In genomic region chr12:100391856-100392255, GRCh38 we compare ENCODE assay signal across 13 cellular contexts. TPM values are rescaled to one million over a fixed set of nuclear protein-coding genes. Genes with fewer than 3 reads are reported as not detected.
A peak's percentile ranks its signal among the peaks of the same experiment; 100 is the strongest.
DNase-seq lines count a peak whose midpoint lies in the region; ATAC-seq, FAIRE-seq and TF ChIP-seq lines count a peak whose summit lies in the region.
"Had no signal": no experiment of that assay in that cellular context is flagged by ENCODE, and none has a peak within 500 bp of the region (broad histone marks: within the 10 kb centered on the region; RNA-seq: fewer than 3 reads in every experiment).

No MANE protein-coding gene starts in this region.

- CTCF ChIA-PET in K562 (lab: Yijun Ruan, JAX; ENCODE audit: low intra/inter-chr PET ratio) (interaction anchor here (0.7 to 1.4 kb wide), 2 partner anchors 162 to 728 kb away, joined by 4 to 18 read pairs; no protein-coding TSS in a partner anchor), HepG2 (lab: Yijun Ruan, JAX; ENCODE audit: low intra/inter-chr PET ratio, low total read pairs) (interaction anchor here (1.8 kb wide), 1 partner anchor 163 kb away, joined by 11 read pairs; no protein-coding TSS in a partner anchor)
- CTCF ChIA-PET in activated naive CD4-positive, alpha-beta T cell treated with anti-CD3 and anti-CD28 coated beads for 36 hours (lab: Charles Lee): no interaction called here

- TF ChIP-seq RAD21 in K562 (CRISPR knock-in tag; conservative IDR thresholded peaks at IDR 0.05 in 1 of 2, IDR thresholded peaks at IDR 0.05 in 1 of 2) (peak; percentile 34 to 37; a peak in 3 of 4 replicates), HepG2 (CRISPR knock-in tag; IDR thresholded peaks at IDR 0.05) (no peak)

- H3K4me1 ChIP-seq in K562 (replicated peaks in 1 of 2; ENCODE audit: control insufficient read depth in 2 of 2, insufficient read depth in 2 of 2, low read length in 2 of 2) (no peaks in the 10 kb centered on the region), HepG2 (ENCODE audit: insufficient read depth, low read length) (peaks cover 18% of the 10 kb centered on the region)

- TF ChIP-seq EP300 in K562 (IDR thresholded peaks at IDR 0.05; ENCODE audit: low read length): no peak
- TF ChIP-seq EP300 in HepG2 (IDR thresholded peaks at IDR 0.05; ENCODE audit: low read depth in 2 of 2, low read length in 2 of 2): no peak
- TF ChIP-seq EP300 in HepG2 (CRISPR knock-in tag; IDR thresholded peaks at IDR 0.05; ENCODE audit: borderline replicate concordance): no peak

- TF ChIP-seq POLR2A in K562 (conservative IDR thresholded peaks at IDR 0.05) (no peak), HepG2 (IDR thresholded peaks at IDR 0.05; ENCODE audit: insufficient read depth in 1 of 2, low read depth in 2 of 2, low read length in 2 of 2) (no peak)

- DNase-seq in HCEC 1CT: peak; percentile 30
- DNase-seq in K562 (ENCODE audit: extremely low read depth in 1 of 4, low spot score in 3 of 4): peak in 1 of 4 experiments; percentile 10
- peak; percentile 18 for DNase-seq in HepG2 (ENCODE audit: low spot score)
- no peak for DNase-seq in activated naive CD4-positive, alpha-beta T cell treated with anti-CD3 and anti-CD28 coated beads for 36 hours
- DNase-seq in T-helper 1 cell: no peak
- no peak for DNase-seq in omental fat pad (ENCODE audit: low spot score)
- DNase-seq: activated CD4-positive, alpha-beta T cell treated with anti-CD3 and anti-CD28 coated beads for 4 hours; stimulated activated CD4-positive, alpha-beta T cell treated with anti-CD3 and anti-CD28 coated beads, Interleukin-1b, Interleukin-23, amount 100 ng/mL, for 48 hours; stimulated activated naive CD8-positive, alpha-beta T cell treated with anti-CD3 and anti-CD28 coated beads, Interleukin-15, Interleukin-2, amounts not matched to agents 100 U/mL and 50 U/mL, for 24 hours had no signal

- no TSS peak for BruUV-seq in K562 (replicated peaks; lab: Mats Ljungman, UMichigan)
- BruUV-seq in HepG2 (replicated peaks; lab: Mats Ljungman, UMichigan): no TSS peak

- intact Hi-C loops in K562 (cut with micrococcal nuclease): loop anchor here (1.0 kb wide), 1 partner anchor 162 kb away; no protein-coding TSS in a partner anchor
- intact Hi-C loops in HepG2 (cut with micrococcal nuclease; ENCODE audit: unreplicated experiment): loop anchor here (2.0 kb wide), 1 partner anchor 163 kb away; no protein-coding TSS in a partner anchor
- intact Hi-C loops in activated naive CD4-positive, alpha-beta T cell treated with anti-CD3 and anti-CD28 coated beads for 36 hours (cut with micrococcal nuclease): no loop called here

- no peaks in the 10 kb centered on the region for H3K36me3 ChIP-seq in K562 (ENCODE audit: control insufficient read depth, insufficient read depth, low read length)
- no peaks in the 10 kb centered on the region for H3K36me3 ChIP-seq in HepG2 (replicated peaks in 1 of 2; ENCODE audit: control insufficient read depth in 1 of 2, insufficient read depth in 2 of 2, low read length in 2 of 2)

- H3K4me3 ChIP-seq in K562 (no peak overlapping the region), HepG2 (replicated peaks in 1 of 3; ENCODE audit: insufficient read depth in 1 of 3, low read depth in 2 of 3, low read length in 3 of 3) (no peak overlapping the region)

- H3K4me2 ChIP-seq in K562 (ENCODE audit: insufficient read depth, low read length) (no peak overlapping the region), HepG2 (ENCODE audit: low read depth, low read length) (no peak overlapping the region)

- 4% methylated on average over 2 of the region's 2 CpGs for WGBS in K562 (ENCODE audit: insufficient coverage, low coverage, missing lambda C conversion rate)
- WGBS in HepG2 (ENCODE audit: low lambda C conversion rate): 60% methylated on average over 2 of the region's 2 CpGs

- TF ChIP-seq CTCF in C4-2B (conservative IDR thresholded peaks at IDR 0.05): peak; percentile 28; the same call in 1 of the 2 replicates
- peak in 2 of 3 experiments; percentile 13 to 50; a peak in 3 of 6 replicates for TF ChIP-seq CTCF in K562 (IDR thresholded peaks at IDR 0.05 in 2 of 3, conservative IDR thresholded peaks at IDR 0.05 in 1 of 3; ENCODE audit: insufficient read depth in 2 of 3, low read depth in 1 of 3, low read length in 3 of 3)
- TF ChIP-seq CTCF in HepG2 (CRISPR knock-in tag; IDR thresholded peaks at IDR 0.05): peak; percentile 60
- no peak for TF ChIP-seq CTCF in omental fat pad (IDR thresholded peaks at IDR 0.05)

- no peak overlapping the region for H3K27ac ChIP-seq in C4-2B
- no peak overlapping the region for H3K27ac ChIP-seq in K562 (ENCODE audit: extremely low read depth, low read depth, low read length)
- no peak overlapping the region for H3K27ac ChIP-seq in HepG2 (ENCODE audit: extremely low read length, insufficient read depth, low read length)

- no peaks in the 10 kb centered on the region for H3K27me3 ChIP-seq in K562 (ENCODE audit: control insufficient read depth in 2 of 2, insufficient read depth in 2 of 2, low read length in 2 of 2)
- H3K27me3 ChIP-seq in HepG2 (ENCODE audit: control insufficient read depth in 1 of 2, insufficient read depth in 2 of 2, low read length in 2 of 2): no peaks in the 10 kb centered on the region

- FAIRE-seq in K562 (lab: Jason Lieb, UNC): no peak
- FAIRE-seq in HepG2 (lab: Jason Lieb, UNC): no peak

- H3K4me1 Mint-ChIP-seq in activated naive CD4-positive, alpha-beta T cell treated with anti-CD3 and anti-CD28 coated beads for 36 hours (ENCODE audit: low read depth): no peaks in the 10 kb centered on the region
- H3K4me1 Mint-ChIP-seq: nephron had no signal

- H3K36me3 Mint-ChIP-seq in activated naive CD4-positive, alpha-beta T cell treated with anti-CD3 and anti-CD28 coated beads for 36 hours (ENCODE audit: low read depth): no peaks in the 10 kb centered on the region

- H3K9me3 ChIP-seq in K562 (replicated peaks; ENCODE audit: control insufficient read depth, insufficient read depth, low read depth, low read length) (no peaks in the 10 kb centered on the region), HepG2 (ENCODE audit: low read length) (no peaks in the 10 kb centered on the region)

- no peak overlapping the region for H2AFZ ChIP-seq in K562 (ENCODE audit: low read depth, low read length)
- H2AFZ ChIP-seq in HepG2 (ENCODE audit: low read length): no peak overlapping the region

- H3K9me1 ChIP-seq in K562 (ENCODE audit: control insufficient read depth, insufficient read depth, low read length): no peaks in the 10 kb centered on the region

- H4K20me1 ChIP-seq in K562 (replicated peaks; ENCODE audit: control insufficient read depth, insufficient read depth, low read length) (no peaks in the 10 kb centered on the region), HepG2 (ENCODE audit: insufficient read depth, low read length) (no peaks in the 10 kb centered on the region)

- no peak overlapping the region for H3K9ac ChIP-seq in K562 (ENCODE audit: insufficient read depth in 1 of 2, low read depth in 2 of 2, low read length in 2 of 2)
- H3K9ac ChIP-seq in HepG2 (ENCODE audit: insufficient read depth, low read depth, low read length): no peak overlapping the region

- POLR2A ChIA-PET in K562 (lab: Yijun Ruan, JAX) (interaction anchor here (0.6 kb wide), 1 partner anchor 442 kb away, joined by 3 read pairs; no protein-coding TSS in a partner anchor), HepG2 (lab: Yijun Ruan, JAX) (no interaction called here)

- H3K27me3 Mint-ChIP-seq in activated naive CD4-positive, alpha-beta T cell treated with anti-CD3 and anti-CD28 coated beads for 36 hours (ENCODE audit: low read depth): peaks cover 11% of the 10 kb centered on the region
- H3K27me3 Mint-ChIP-seq: dendritic cell treated with granulocyte-macrophage colony-stimulating factor and Interleukin-4, amounts not matched to agents 40 ng/mL and 50 ng/mL, for 4 days had no signal

- in situ Hi-C loops in K562 (cut with MboI) (no loop called here), HepG2 (cut with HindIII; ENCODE audit: extremely low pct_ligation_motif_present, low pct_unique_long_range_greater_than_20kb) (no loop called here)

- no peak overlapping the region for H3K27ac Mint-ChIP-seq in activated naive CD4-positive, alpha-beta T cell treated with anti-CD3 and anti-CD28 coated beads for 36 hours
- H3K27ac Mint-ChIP-seq: dendritic cell treated with granulocyte-macrophage colony-stimulating factor and Interleukin-4, amounts not matched to agents 40 ng/mL and 50 ng/mL, for 4 days; nephron had no signal

- H3K4me3 Mint-ChIP-seq in activated naive CD4-positive, alpha-beta T cell treated with anti-CD3 and anti-CD28 coated beads for 36 hours: no peak overlapping the region
- H3K4me3 Mint-ChIP-seq: dendritic cell treated with granulocyte-macrophage colony-stimulating factor and Interleukin-4, amounts not matched to agents 40 ng/mL and 50 ng/mL, for 4 days; nephron had no signal

- H3K9me3 Mint-ChIP-seq in activated naive CD4-positive, alpha-beta T cell treated with anti-CD3 and anti-CD28 coated beads for 36 hours: no peaks in the 10 kb centered on the region
- H3K9me3 Mint-ChIP-seq: dendritic cell treated with granulocyte-macrophage colony-stimulating factor and Interleukin-4, amounts not matched to agents 40 ng/mL and 50 ng/mL, for 4 days; nephron had no signal

- ATAC-seq in K562 (peak; percentile 41; the same call in 1 of the 3 replicates), HepG2 (no peak), GM21367 (IDR thresholded peaks at IDR 0.05; ENCODE audit: unreplicated experiment) (no peak), omental fat pad (ENCODE audit: low FRiP score) (no peak)
- ATAC-seq: stimulated activated naive CD8-positive, alpha-beta T cell treated with anti-CD3 and anti-CD28 coated beads, Interleukin-15, Interleukin-2, amounts not matched to agents 100 U/mL and 50 U/mL, for 24 hours had no signal

- H3K79me2 ChIP-seq in K562 (ENCODE audit: control insufficient read depth, insufficient read depth, low read length) (no peaks in the 10 kb centered on the region), HepG2 (ENCODE audit: insufficient read depth, low read length) (no peaks in the 10 kb centered on the region)

RNA-seq across cellular contexts. Expression of gene SLC17A8, which starts 35.0 kb away (rescaled TPM):
- total RNA-seq in K562 (2011; cell fraction: chromatin; rRNA removed; ENCODE audit: low replicate concordance): not detected in 2 replicates
- total RNA-seq in K562 (2011; cell fraction: nucleolus; rRNA removed): not detected in 2 replicates
- total RNA-seq in K562 (2011; cell fraction: nucleoplasm; rRNA removed): not detected in 2 replicates
- not detected in 2 replicates for total RNA-seq in K562 (2014; rRNA removed)
- total RNA-seq in K562 (2014; rRNA removed; fragmentation: Illumina TruSeq; extraction: Trizol): not detected in 2 replicates
- not detected in 2 replicates for total RNA-seq in K562 (2015; rRNA removed; fragmentation: Illumina TruSeq; extraction: Trizol)
- total RNA-seq in K562 (2021): not detected in 2 replicates
- polyA plus RNA-seq in K562 (2011; rRNA removed): not detected in 2 replicates
- polyA plus RNA-seq in K562 (2011; cell fraction: cytosol; rRNA removed): 0.01 TPM in 1 of 2 replicates, not detected in the other
- polyA plus RNA-seq in K562 (2011; cell fraction: nucleus; rRNA removed): not detected in 2 replicates
- polyA plus RNA-seq in K562 (2012): not detected in 2 replicates
- not detected in 2 replicates for polyA plus RNA-seq in K562 (2014; fragmentation: Illumina TruSeq; extraction: Trizol)
- polyA plus RNA-seq in K562 (2014; fragmentation: Nextera tagmentation; extraction: Ambion mirVana): not detected
- 0.03 TPM in 1 of 2 replicates, not detected in the other for polyA plus RNA-seq in K562 (2014; rRNA removed)
- polyA minus RNA-seq in K562 (2011; rRNA and poly(A)+ RNA removed): not detected in 2 replicates
- polyA minus RNA-seq in K562 (2011; cell fraction: cytosol; rRNA and poly(A)+ RNA removed): not detected in 2 replicates
- not detected in 2 replicates for polyA minus RNA-seq in K562 (2011; cell fraction: nucleus; rRNA and poly(A)+ RNA removed)
- 0.10 and 0.15 TPM in 2 replicates for total RNA-seq in HepG2 (2016; rRNA removed; fragmentation: Illumina TruSeq; extraction: Trizol)
- not detected in 2 replicates for total RNA-seq in HepG2 (2016; cell fraction: cytosol; rRNA removed; fragmentation: Illumina TruSeq; extraction: Trizol; ENCODE audit: low read depth)
- total RNA-seq in HepG2 (2016; cell fraction: insoluble cytoplasmic fraction; rRNA removed; fragmentation: Illumina TruSeq; extraction: Trizol): 0.12 and 0.50 TPM in 2 replicates
- 0.03 and 0.10 TPM in 2 replicates for total RNA-seq in HepG2 (2016; cell fraction: membrane; rRNA removed; fragmentation: Illumina TruSeq; extraction: Trizol)
- 0.16 and 0.22 TPM in 2 replicates for total RNA-seq in HepG2 (2016; cell fraction: nucleus; rRNA removed; fragmentation: Illumina TruSeq; extraction: Trizol)
- polyA plus RNA-seq in HepG2 (2011; rRNA removed): 0.07 TPM in 1 of 2 replicates, not detected in the other
- polyA plus RNA-seq in HepG2 (2011; cell fraction: cytosol; rRNA removed): 0.04 TPM in 1 of 2 replicates, not detected in the other
- not detected in 2 replicates for polyA plus RNA-seq in HepG2 (2011; cell fraction: nucleus; rRNA removed)
- polyA plus RNA-seq in HepG2 (2012): 0.05 and 0.21 TPM in 2 replicates
- not detected in 2 replicates for polyA plus RNA-seq in HepG2 (2016; cell fraction: cytosol; fragmentation: Illumina TruSeq; extraction: Trizol; ENCODE audit: low read depth)
- 0.13 and 0.17 TPM in 2 replicates for polyA plus RNA-seq in HepG2 (2016; cell fraction: insoluble cytoplasmic fraction; fragmentation: Illumina TruSeq; extraction: Trizol; ENCODE audit: low read depth)
- 0.03 and 0.06 TPM in 2 replicates for polyA plus RNA-seq in HepG2 (2016; cell fraction: membrane; fragmentation: Illumina TruSeq; extraction: Trizol; ENCODE audit: low read depth)
- 0.11 and 0.19 TPM in 2 replicates for polyA plus RNA-seq in HepG2 (2016; cell fraction: nucleus; fragmentation: Illumina TruSeq; extraction: Trizol; ENCODE audit: insufficient read depth, low read depth)
- not detected in 2 replicates for polyA minus RNA-seq in HepG2 (2011; rRNA and poly(A)+ RNA removed; ENCODE audit: low replicate concordance)
- not detected in 2 replicates for polyA minus RNA-seq in HepG2 (2011; cell fraction: cytosol; rRNA and poly(A)+ RNA removed)
- polyA minus RNA-seq in HepG2 (2011; cell fraction: nucleus; rRNA and poly(A)+ RNA removed): 0.25 TPM in 1 of 2 replicates, not detected in the other
- total RNA-seq in activated naive CD4-positive, alpha-beta T cell treated with anti-CD3 and anti-CD28 coated beads for 36 hours: not detected
- total RNA-seq in omental fat pad: not detected

Comparison
In these comparisons a context has a peak if more than half of its experiments do, and no peak if none do; other contexts are left out.
1. CTCF ChIP-seq: peak in C4-2B (single experiment), K562 (2 of 3) and HepG2 (single experiment); none in omental fat pad (0 of 3).
2. DNase-seq: peak in HCEC 1CT (single experiment) and HepG2 (single experiment); none in activated naive CD4-positive, alpha-beta T cell treated with anti-CD3 and anti-CD28 coated beads for 36 hours (single experiment), T-helper 1 cell (0 of 5) and omental fat pad (single experiment).